In genomic region chr17:80990921-80991644, GRCh38 we compare ENCODE assay signal across 8 cellular contexts. TPM values are rescaled to one million over a fixed set of nuclear protein-coding genes. Genes with fewer than 3 reads are reported as not detected.
A peak's percentile ranks its signal among the peaks of the same experiment; 100 is the strongest.
DNase-seq lines count a peak whose midpoint lies in the region; ATAC-seq and TF ChIP-seq lines count a peak whose summit lies in the region.

No MANE protein-coding gene starts in this region.

- in situ Hi-C loops in KBM-7 (cut with MboI; ENCODE audit: low pct_unique_long_range_greater_than_20kb, low sequenced_read_pairs), result no loop called here

- peaks cover 21% of the 10 kb centered on the region for H3K4me1 Mint-ChIP-seq in CD4-positive, alpha-beta T cell (ENCODE audit: low read depth)
- H3K4me1 Mint-ChIP-seq in nephron, result peaks cover 7% of the 10 kb centered on the region

- CTCF ChIA-PET in CD4-positive, alpha-beta T cell (lab: Charles Lee), result interaction anchor here (1.5 kb wide), 1 partner anchor 111 kb away, joined by 7 read pairs; no protein-coding TSS in a partner anchor

- no peaks in the 10 kb centered on the region for H3K9me3 Mint-ChIP-seq in CD4-positive, alpha-beta T cell
- H3K9me3 Mint-ChIP-seq in nephron, result no peaks in the 10 kb centered on the region

- no peaks in the 10 kb centered on the region for H3K9me3 ChIP-seq in CD4-positive, alpha-beta T cell (ENCODE audit: control insufficient read depth, low read length)

- no peaks in the 10 kb centered on the region for H3K27me3 ChIP-seq in CD4-positive, alpha-beta T cell (ENCODE audit: control insufficient read depth, insufficient read depth, low read length)

- H3K36me3 Mint-ChIP-seq in CD4-positive, alpha-beta T cell (ENCODE audit: low read depth), result peaks cover 13% of the 10 kb centered on the region
- H3K36me3 Mint-ChIP-seq in nephron (ENCODE audit: low read depth), result no peaks in the 10 kb centered on the region

- peak; percentile 60 for ATAC-seq in CD4-positive, alpha-beta T cell (ENCODE audit: poor library complexity)

- peaks cover 4% of the 10 kb centered on the region for H3K27me3 Mint-ChIP-seq in CD4-positive, alpha-beta T cell
- peaks cover 16% of the 10 kb centered on the region for H3K27me3 Mint-ChIP-seq in nephron (ENCODE audit: low read depth)

- peak overlapping the region; percentile 94 for H3K4me3 ChIP-seq in coronary artery

- POLR2A ChIA-PET in CD4-positive, alpha-beta T cell (lab: Charles Lee), result interaction anchor here (1.0 to 2.4 kb wide), 7 partner anchors 14 to 567 kb away, joined by 3 to 15 read pairs (median 7); partner anchors contain the start of genes BAIAP2, NDUFAF8 and TEPSIN

- no peak for TF ChIP-seq CTCF in CD4-positive, alpha-beta T cell (IDR thresholded peaks at IDR 0.05)
- TF ChIP-seq CTCF in coronary artery (IDR thresholded peaks at IDR 0.05) (no peak), nephron (IDR thresholded peaks at IDR 0.05; ENCODE audit: unreplicated experiment in 3 of 3) (no peak)

- H3K27ac ChIP-seq in CD4-positive, alpha-beta T cell (ENCODE audit: low read depth, low read length), result peak overlapping the region; percentile 41
- peak overlapping the region; percentile 37 to 66 for H3K27ac ChIP-seq in coronary artery

- intact Hi-C loops in CD4-positive, alpha-beta T cell (cut with DNase I, micrococcal nuclease), result loop anchor here in 1 of 2 experiments (2.0 to 10.0 kb wide), 4 partner anchors 44 to 561 kb away; partner anchors contain the start of genes BAIAP2, FAAP100, NDUFAF8 and TEPSIN

- peak overlapping the region; percentile 87 for H3K4me3 Mint-ChIP-seq in CD4-positive, alpha-beta T cell
- peak overlapping the region; percentile 83 to 91 (median 88) for H3K4me3 Mint-ChIP-seq in nephron

- no peak for DNase-seq in CD4-positive, alpha-beta T cell
- DNase-seq in KBM-7 (peak; percentile 35), coronary artery (ENCODE audit: low spot score) (peak; percentile 68), NCI-H1417 (lab: John Stamatoyannopoulos, UW) (no peak), NCI-H2107 treated with DMSO at 0.1 percent for 48 hours (lab: John Stamatoyannopoulos, UW; ENCODE audit: unreplicated experiment) (no peak), midbrain (lab: John Stamatoyannopoulos, UW) (no peak), COLO829 (ENCODE audit: low spot score) (no peak)

- peak overlapping the region; percentile 84 for H3K27ac Mint-ChIP-seq in CD4-positive, alpha-beta T cell
- H3K27ac Mint-ChIP-seq in nephron, result peak overlapping the region in 1 of 3 experiments; percentile 62

RNA-seq across cellular contexts. Expression of gene CHMP6, which starts 0.6 kb away (rescaled TPM):
- 10 to 100 TPM; 11.5 to 13.3 TPM for total RNA-seq in CD4-positive, alpha-beta T cell

RNA-seq across cellular contexts. Expression of gene BAIAP2, which starts 43.9 kb away (rescaled TPM):
- 1 to 10 TPM; 4.2 to 4.9 TPM for total RNA-seq in CD4-positive, alpha-beta T cell

Comparison
In these comparisons a context has a peak if more than half of its experiments do, and no peak if none do; other contexts are left out.
1. DNase-seq: peak in KBM-7 (single experiment) and coronary artery (single experiment); none in CD4-positive, alpha-beta T cell (0 of 10), NCI-H1417 (0 of 3), NCI-H2107 treated with DMSO at 0.1 percent for 48 hours (single experiment), midbrain (single experiment) and COLO829 (single experiment).